In the genomic region with DNA sequence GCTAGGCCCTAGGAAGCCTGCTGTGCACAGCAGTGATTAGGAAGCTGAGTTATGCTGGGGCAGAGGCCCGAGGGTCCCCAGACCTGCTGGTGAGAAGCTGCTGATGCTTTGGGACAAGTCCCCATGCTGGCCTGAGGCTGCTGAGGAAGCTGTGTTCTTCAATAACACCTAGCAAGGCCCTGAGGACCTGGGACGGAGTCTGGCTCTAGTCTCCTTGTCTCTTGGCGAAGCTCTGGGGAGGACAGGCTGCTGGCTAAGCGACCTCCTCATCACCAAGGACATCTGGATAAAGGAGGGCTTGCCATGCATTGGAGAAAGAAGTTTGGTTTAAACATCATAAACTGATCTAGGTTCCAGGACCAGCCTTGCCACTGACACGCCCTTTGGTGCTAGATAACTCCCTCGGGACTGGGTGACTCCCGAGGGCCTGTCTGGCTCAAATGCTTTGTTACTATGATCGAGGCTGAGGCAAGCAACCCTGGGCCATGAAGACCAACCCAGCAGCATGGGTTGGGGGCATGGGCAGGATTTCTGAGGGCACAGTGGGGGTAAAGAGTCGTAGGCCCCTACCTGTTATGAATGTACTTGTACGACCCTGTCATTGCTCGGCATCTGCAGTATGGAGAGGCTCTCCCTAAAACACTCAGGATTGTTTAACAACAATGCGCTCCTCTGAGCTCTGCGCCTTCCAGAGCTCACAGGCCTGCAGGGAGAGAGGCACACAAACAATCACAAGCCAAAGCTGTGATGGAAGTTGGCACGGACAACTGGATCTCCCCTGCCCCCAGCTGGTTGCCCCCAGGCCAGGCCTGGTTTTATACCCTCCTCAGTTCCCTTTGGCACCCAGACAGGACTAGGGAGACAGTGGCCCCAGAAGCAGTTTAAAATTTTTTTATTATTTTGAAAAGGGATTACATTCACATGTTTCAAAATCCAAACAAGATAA, we compare ENCODE assay signal across 16 cellular contexts.
DNase-seq lines count a peak whose midpoint lies in the region; ATAC-seq and TF ChIP-seq lines count a peak whose summit lies in the region.
"Had no signal": no experiment of that assay in that cellular context is flagged by ENCODE, and none has a peak within 500 bp of the region (broad histone marks: within the 10 kb centered on the region; RNA-seq: fewer than 3 reads in every experiment).

No MANE protein-coding gene starts in this region.

- H3K36me3 ChIP-seq in heart right ventricle = no peaks in the 10 kb centered on the region
- H3K36me3 ChIP-seq: pancreas, thoracic aorta had no signal

- H3K27ac ChIP-seq in heart right ventricle = peak overlapping the region in 7 of 10 donors; percentile 2 to 66 (median 49)
- peak overlapping the region; percentile 56 for H3K27ac ChIP-seq in caudate nucleus (ENCODE audit: low read depth, low read length)
- H3K27ac ChIP-seq: thoracic aorta had no signal

- H3K4me1 ChIP-seq in heart right ventricle = peaks cover 0 to 19% (median 10%) of the 10 kb centered on the region in 9 donors
- H3K4me1 ChIP-seq: pancreas had no signal

- 88 to 91% methylated on average over 14 of the region's 14 CpGs for WGBS in heart right ventricle, 2 donors

- intact Hi-C loops in heart right ventricle (cut with DNase I) = no loop called here
- intact Hi-C loops in cardiac septum (cut with DNase I) = no loop called here

- no peaks in the 10 kb centered on the region for H3K27me3 ChIP-seq in heart right ventricle
- H3K27me3 ChIP-seq: pancreas had no signal

- no peak for ATAC-seq in heart right ventricle
- ATAC-seq in HG03159 (IDR thresholded peaks at IDR 0.05; ENCODE audit: unreplicated experiment) = no peak

- DNase-seq in heart right ventricle (no peak), cardiac septum (ENCODE audit: low spot score) (no peak), caudate nucleus (lab: John Stamatoyannopoulos, UW) (peak in 9 of 61 donors; percentile 11 to 39 (median 16)), midbrain (lab: John Stamatoyannopoulos, UW) (peak; percentile 52), kidney tubule cell (ENCODE audit: low spot score) (no peak), NCI-H2196 treated with DMSO at 0.1 percent for 48 hours (lab: John Stamatoyannopoulos, UW; ENCODE audit: unreplicated experiment) (no peak), amniotic stem cell (lab: John Stamatoyannopoulos, UW) (no peak)
- DNase-seq: activated CD4-positive, alpha-beta T cell treated with anti-CD3 and anti-CD28 coated beads, Interleukin-2, amount 10 ng/mL, durations not matched to agents 24 days and 14 days; activated naive CD8-positive, alpha-beta T cell treated with anti-CD3 and anti-CD28 coated beads, Interleukin-2, amount 10 ng/mL, durations not matched to agents 7 days and 5 days; activated T-cell treated with anti-CD3 and anti-CD28 coated beads, Interleukin-2, amount 50 U/mL, for 24 hours; cortex of kidney; DND-41; PC-3 had no signal

- H3K4me3 ChIP-seq in heart right ventricle = peak overlapping the region in 2 of 10 donors; percentile 34 to 41

- peaks cover 0 to 3% (median 0%) of the 10 kb centered on the region in 11 donors for H3K9me3 ChIP-seq in heart right ventricle
- H3K9me3 ChIP-seq: pancreas, thoracic aorta had no signal

- no peak for TF ChIP-seq CTCF in heart right ventricle (IDR thresholded peaks at IDR 0.05)
